8 cellular contexts compared by ENCODE assay signal in genomic region chr5:88884435-88884877, GRCh38. TPM values are rescaled to one million over a fixed set of nuclear protein-coding genes. Genes with fewer than 3 reads are reported as not detected.
DNase-seq lines count a peak whose midpoint lies in the region; ATAC-seq and TF ChIP-seq lines count a peak whose summit lies in the region.

No MANE protein-coding gene starts in this region.

- H3K4me3 Mint-ChIP-seq in Calu3 (ENCODE audit: low read depth, unreplicated experiment) (peak overlapping the region; percentile 93), nephron (peak overlapping the region; percentile 91 to 96 (median 93))
- peak overlapping the region; percentile 87 for H3K4me3 Mint-ChIP-seq in dendritic cell treated with granulocyte-macrophage colony-stimulating factor and Interleukin-4, amounts not matched to agents 40 ng/mL and 50 ng/mL, for 4 days

- no peaks in the 10 kb centered on the region for H3K9me3 Mint-ChIP-seq in Calu3 (ENCODE audit: low read depth, unreplicated experiment)
- H3K9me3 Mint-ChIP-seq in dendritic cell treated with granulocyte-macrophage colony-stimulating factor and Interleukin-4, amounts not matched to agents 40 ng/mL and 50 ng/mL, for 4 days: no peaks in the 10 kb centered on the region
- no peaks in the 10 kb centered on the region for H3K9me3 Mint-ChIP-seq in nephron

- ATAC-seq in HG03439 (IDR thresholded peaks at IDR 0.05; ENCODE audit: unreplicated experiment): no peak
- ATAC-seq in GM19463 (IDR thresholded peaks at IDR 0.05; ENCODE audit: unreplicated experiment): no peak

- no TSS peak for BruUV-seq in Calu3 (replicated peaks; lab: Mats Ljungman, UMichigan)

- CTCF ChIA-PET in Calu3 (lab: Charles Lee): interaction anchor here (0.6 to 1.4 kb wide), 2 partner anchors 143 to 187 kb away, joined by 3 to 4 read pairs; no protein-coding TSS in a partner anchor

- H3K36me3 Mint-ChIP-seq in Calu3 (ENCODE audit: insufficient read depth, unreplicated experiment) (peaks cover 30% of the 10 kb centered on the region), nephron (ENCODE audit: low read depth) (no peaks in the 10 kb centered on the region)
- H3K36me3 Mint-ChIP-seq in dendritic cell treated with granulocyte-macrophage colony-stimulating factor and Interleukin-4, amounts not matched to agents 40 ng/mL and 50 ng/mL, for 4 days (ENCODE audit: low read depth): peaks cover 27% of the 10 kb centered on the region

- DNase-seq in Calu3 (no peak), NCI-H1105 treated with DMSO at 0.1 percent for 48 hours (lab: John Stamatoyannopoulos, UW) (peak; percentile 48), GM20000 (ENCODE audit: low spot score) (no peak)
- DNase-seq in stimulated activated CD4-positive, alpha-beta T cell treated with anti-CD3 and anti-CD28 coated beads, Interleukin-1b, Interleukin-23, amount 100 ng/mL, for 48 hours: no peak

- TF ChIP-seq CTCF in Calu3 (IDR thresholded peaks at IDR 0.05; ENCODE audit: unreplicated experiment) (no peak), nephron (IDR thresholded peaks at IDR 0.05; ENCODE audit: unreplicated experiment in 3 of 3) (no peak), GM20000 (IDR thresholded peaks at IDR 0.05; ENCODE audit: extremely low read depth, missing control alignments) (no peak)

- intact Hi-C loops in Calu3 (cut with micrococcal nuclease; ENCODE audit: unreplicated experiment): loop anchor here (10.0 kb wide), 1 partner anchor 360 kb away; no protein-coding TSS in a partner anchor
- intact Hi-C loops in dendritic cell treated with granulocyte-macrophage colony-stimulating factor and Interleukin-4, amounts not matched to agents 40 ng/mL and 50 ng/mL, for 4 days (cut with micrococcal nuclease): loop anchor here (5.0 to 10.0 kb wide), 3 partner anchors 37 to 1640 kb away; partner anchors contain the start of gene LYSMD3

- H3K4me1 Mint-ChIP-seq in Calu3 (ENCODE audit: low read depth, unreplicated experiment) (peaks cover 10% of the 10 kb centered on the region), nephron (peaks cover 26% of the 10 kb centered on the region)
- peaks cover 14% of the 10 kb centered on the region for H3K4me1 Mint-ChIP-seq in dendritic cell treated with granulocyte-macrophage colony-stimulating factor and Interleukin-4, amounts not matched to agents 40 ng/mL and 50 ng/mL, for 4 days (ENCODE audit: low read depth)

- no peaks in the 10 kb centered on the region for H3K27me3 Mint-ChIP-seq in Calu3 (ENCODE audit: unreplicated experiment)
- no peaks in the 10 kb centered on the region for H3K27me3 Mint-ChIP-seq in dendritic cell treated with granulocyte-macrophage colony-stimulating factor and Interleukin-4, amounts not matched to agents 40 ng/mL and 50 ng/mL, for 4 days
- peaks cover 40% of the 10 kb centered on the region for H3K27me3 Mint-ChIP-seq in nephron (ENCODE audit: low read depth)

- H3K27ac Mint-ChIP-seq in Calu3 (ENCODE audit: unreplicated experiment): peak overlapping the region; percentile 70
- H3K27ac Mint-ChIP-seq in dendritic cell treated with granulocyte-macrophage colony-stimulating factor and Interleukin-4, amounts not matched to agents 40 ng/mL and 50 ng/mL, for 4 days: peak overlapping the region; percentile 87
- H3K27ac Mint-ChIP-seq in nephron: peak overlapping the region; percentile 88 to 95 (median 94)

RNA-seq across cellular contexts. Expression of gene MEF2C, which starts 1.5 kb away (rescaled TPM):
- total RNA-seq in Calu3 (2022): 6.1 and 6.5 TPM in 2 replicates
